9 cellular contexts compared by ENCODE assay signal in the genomic region with DNA sequence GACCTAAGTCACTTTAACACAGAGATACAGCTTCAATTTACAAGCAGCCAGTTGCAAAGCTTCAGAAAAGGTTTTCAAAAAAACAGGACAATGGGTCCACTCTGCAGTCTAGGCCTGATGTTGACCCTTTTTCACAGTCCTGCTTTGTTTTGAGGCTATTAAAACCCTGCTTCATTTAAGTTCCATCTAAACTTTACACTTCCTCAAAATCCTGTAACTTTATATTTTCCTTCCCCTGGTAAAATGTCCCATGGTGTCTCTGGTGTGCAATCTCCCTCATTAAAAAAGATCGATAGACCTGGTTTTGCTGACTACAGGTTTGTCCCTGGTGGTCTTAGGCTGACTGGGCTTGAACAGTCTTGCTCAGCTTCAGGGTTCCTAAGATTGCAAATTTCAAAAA. TPM values are rescaled to one million over a fixed set of nuclear protein-coding genes. Genes with fewer than 3 reads are reported as not detected.
A peak's percentile ranks its signal among the peaks of the same experiment; 100 is the strongest.
DNase-seq lines count a peak whose midpoint lies in the region; TF ChIP-seq lines count a peak whose summit lies in the region.
"Had no signal": no experiment of that assay in that cellular context is flagged by ENCODE, and none has a peak within 500 bp of the region (broad histone marks: within the 10 kb centered on the region; RNA-seq: fewer than 3 reads in every experiment).

No MANE protein-coding gene starts in this region.

- H4K20me1 ChIP-seq in BLaER1 treated with 17β-estradiol and CSF1 and Interleukin-3, amounts not matched to agents 10 nM and 100 nM, result no peaks in the 10 kb centered on the region
- no peaks in the 10 kb centered on the region for H4K20me1 ChIP-seq in MM.1S (ENCODE audit: insufficient read depth, low read length)

- no peak for DNase-seq in MM.1S
- DNase-seq in effector memory CD4-positive, alpha-beta T cell, result no peak
- DNase-seq in neural crest cell (ENCODE audit: low read depth, low spot score), result no peak
- DNase-seq in SIG-M5 treated with dmso at 0.1 percent for 504 hours (lab: John Stamatoyannopoulos, UW; ENCODE audit: unreplicated experiment), result no peak
- DNase-seq in NK-92 treated with Interleukin-12 subunit alpha and Interleukin-12 subunit beta, amount 100 ng/mL, for 24 hours (lab: John Stamatoyannopoulos, UW), result no peak
- DNase-seq in AG20443 (ENCODE audit: low spot score), result no peak
- no peak for DNase-seq in NCI-H345 treated with DMSO at 0.1 percent for 48 hours (lab: John Stamatoyannopoulos, UW; ENCODE audit: unreplicated experiment)
- DNase-seq: activated CD4-positive, alpha-beta T cell treated with anti-CD3 and anti-CD28 coated beads, Interleukin-2, amount 50 U/mL, for 48 hours had no signal

- H3K4me1 ChIP-seq in BLaER1 treated with 17β-estradiol and CSF1 and Interleukin-3, amounts not matched to agents 10 nM and 100 nM, result peaks cover 21 to 32% (median 29%) of the 10 kb centered on the region in 10 experiments
- H3K4me1 ChIP-seq in MM.1S (ENCODE audit: low read length), result peaks cover 7% of the 10 kb centered on the region; the same call in 1 of the 2 replicates
- peaks cover 10% of the 10 kb centered on the region for H3K4me1 ChIP-seq in effector memory CD4-positive, alpha-beta T cell (ENCODE audit: control insufficient read depth, insufficient read depth, low read length, poor library complexity, severe bottlenecking)

- H3K4me3 Mint-ChIP-seq in neural crest cell, result peak overlapping the region; percentile 92

- H3K36me3 ChIP-seq in BLaER1 treated with 17β-estradiol and CSF1 and Interleukin-3, amounts not matched to agents 10 nM and 100 nM, result peaks cover 0 to 4% (median 0%) of the 10 kb centered on the region in 11 experiments; a peak in 1 of 22 replicates
- no peaks in the 10 kb centered on the region for H3K36me3 ChIP-seq in MM.1S (replicated peaks; ENCODE audit: insufficient read depth, low read length)
- no peaks in the 10 kb centered on the region for H3K36me3 ChIP-seq in effector memory CD4-positive, alpha-beta T cell (ENCODE audit: control insufficient read depth, insufficient read depth, low read length)

- no peaks in the 10 kb centered on the region for H3K9me3 ChIP-seq in BLaER1 treated with 17β-estradiol and CSF1 and Interleukin-3, amounts not matched to agents 10 nM and 100 nM (replicated peaks in 1 of 11)
- H3K9me3 ChIP-seq in MM.1S (replicated peaks; ENCODE audit: insufficient read depth, low read length), result no peaks in the 10 kb centered on the region
- H3K9me3 ChIP-seq in effector memory CD4-positive, alpha-beta T cell (ENCODE audit: control insufficient read depth, low read length), result no peaks in the 10 kb centered on the region

- peak overlapping the region; percentile 60 to 74 (median 71); a peak in 18 of 20 replicates for H3K4me3 ChIP-seq in BLaER1 treated with 17β-estradiol and CSF1 and Interleukin-3, amounts not matched to agents 10 nM and 100 nM
- peak overlapping the region; percentile 92; the same call in 1 of the 2 replicates for H3K4me3 ChIP-seq in MM.1S (ENCODE audit: low read length)
- H3K4me3 ChIP-seq in effector memory CD4-positive, alpha-beta T cell (ENCODE audit: insufficient read depth, low read depth, low read length, poor library complexity, severe bottlenecking), result peak overlapping the region; percentile 79

- no peaks in the 10 kb centered on the region for H3K79me2 ChIP-seq in MM.1S (ENCODE audit: low read length)

- no peak for TF ChIP-seq CTCF in MM.1S (IDR thresholded peaks at IDR 0.05; ENCODE audit: low read length)
- no peak for TF ChIP-seq CTCF in neural crest cell (conservative IDR thresholded peaks at IDR 0.05)

- no peaks in the 10 kb centered on the region for H3K9me3 Mint-ChIP-seq in neural crest cell

- peaks cover 6% of the 10 kb centered on the region for H3F3A ChIP-seq in MM.1S (ENCODE audit: insufficient read depth, low read length)

- H3K9ac ChIP-seq in BLaER1 treated with 17β-estradiol and CSF1 and Interleukin-3, amounts not matched to agents 10 nM and 100 nM, result peak overlapping the region in 10 of 11 experiments; percentile 78 to 86 (median 82); a peak in 16 of 22 replicates
- peak overlapping the region; percentile 82; the same call in 1 of the 2 replicates for H3K9ac ChIP-seq in MM.1S (ENCODE audit: low read length)

- peak overlapping the region; percentile 76 to 95 (median 87) for H3K4me2 ChIP-seq in BLaER1 treated with 17β-estradiol and CSF1 and Interleukin-3, amounts not matched to agents 10 nM and 100 nM
- H3K4me2 ChIP-seq in MM.1S (ENCODE audit: low read depth, low read length), result peak overlapping the region; percentile 96

- no peaks in the 10 kb centered on the region for H3K36me3 Mint-ChIP-seq in neural crest cell (ENCODE audit: low read depth)

- no peak overlapping the region for H3K27ac Mint-ChIP-seq in neural crest cell (ENCODE audit: unreplicated experiment)

- peak overlapping the region in 5 of 11 experiments; percentile 77 to 86 (median 81); a peak in 7 of 22 replicates for H3K27ac ChIP-seq in BLaER1 treated with 17β-estradiol and CSF1 and Interleukin-3, amounts not matched to agents 10 nM and 100 nM
- H3K27ac ChIP-seq in MM.1S (ENCODE audit: low read length), result no peak overlapping the region
- H3K27ac ChIP-seq in effector memory CD4-positive, alpha-beta T cell (ENCODE audit: insufficient read depth, low read length, poor library complexity, severe bottlenecking), result peak overlapping the region; percentile 95

- H2AFZ ChIP-seq in MM.1S (ENCODE audit: low read length), result peak overlapping the region; percentile 95

- peaks cover 25% of the 10 kb centered on the region for H3K4me1 Mint-ChIP-seq in neural crest cell

- H3K27me3 ChIP-seq in BLaER1 treated with 17β-estradiol and CSF1 and Interleukin-3, amounts not matched to agents 10 nM and 100 nM, result no peaks in the 10 kb centered on the region
- no peaks in the 10 kb centered on the region for H3K27me3 ChIP-seq in MM.1S (replicated peaks; ENCODE audit: insufficient read depth, low read length)
- H3K27me3 ChIP-seq in effector memory CD4-positive, alpha-beta T cell (replicated peaks; ENCODE audit: control insufficient read depth, insufficient read depth, low read length, poor library complexity, severe bottlenecking), result no peaks in the 10 kb centered on the region

- H3K9me2 ChIP-seq in MM.1S (replicated peaks; ENCODE audit: insufficient read depth, low read length), result no peaks in the 10 kb centered on the region

- H3K27me3 Mint-ChIP-seq in neural crest cell (ENCODE audit: low read depth), result no peaks in the 10 kb centered on the region

RNA-seq across cellular contexts. Expression of gene RPL14, which starts 5.1 kb away (rescaled TPM):
- total RNA-seq in neural crest cell, result 1,863 and 1,936 TPM in 2 replicates

RNA-seq across cellular contexts. Expression of gene ZNF619, which starts 24.9 kb away (rescaled TPM):
- 5.4 and 5.9 TPM in 2 replicates for total RNA-seq in neural crest cell

RNA-seq across cellular contexts. Expression of gene ZNF620, which starts 53.8 kb away (rescaled TPM):
- 22.0 and 24.0 TPM in 2 replicates for total RNA-seq in neural crest cell
